Comparison of ENCODE assay signal across 11 cellular contexts in the genomic region with DNA sequence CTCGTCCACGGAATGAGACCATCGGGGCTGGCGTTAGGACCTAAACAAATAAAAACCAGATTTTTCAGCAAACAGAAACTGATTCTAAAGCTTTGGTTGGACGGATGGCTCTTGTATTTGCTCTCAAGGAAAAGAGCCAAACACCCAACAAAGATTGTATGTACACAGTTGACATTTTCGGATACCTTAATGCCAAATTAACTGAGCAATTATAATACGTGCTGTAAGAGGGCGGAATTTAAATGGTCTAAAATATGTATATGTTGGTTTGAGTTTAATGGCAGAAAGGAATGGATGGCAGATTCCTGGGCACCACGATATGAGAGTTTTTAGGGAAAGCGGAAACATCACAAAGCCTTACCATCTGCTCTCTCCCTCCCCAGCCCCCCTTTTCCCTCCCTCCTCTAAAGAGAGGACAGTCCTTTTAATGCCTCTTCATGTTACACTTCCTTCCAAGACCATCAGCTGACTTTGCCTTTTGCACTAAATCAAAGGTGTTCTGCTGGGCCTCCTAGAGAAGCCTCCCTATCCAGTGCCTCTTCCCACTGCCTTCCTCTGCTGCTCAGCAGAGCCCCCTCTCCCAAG. TPM values are rescaled to one million over a fixed set of nuclear protein-coding genes. Genes with fewer than 3 reads are reported as not detected.
DNase-seq lines count a peak whose midpoint lies in the region; ATAC-seq and TF ChIP-seq lines count a peak whose summit lies in the region.
"Had no signal": no experiment of that assay in that cellular context is flagged by ENCODE, and none has a peak within 500 bp of the region (broad histone marks: within the 10 kb centered on the region; RNA-seq: fewer than 3 reads in every experiment).

No MANE protein-coding gene starts in this region.

- H3K9me2 ChIP-seq in Loucy (replicated peaks; ENCODE audit: low read depth, low read length) = no peaks in the 10 kb centered on the region

- peak overlapping the region; percentile 65 for H3K4me3 ChIP-seq in Loucy (ENCODE audit: low read length, poor library complexity, severe bottlenecking)
- H3K4me3 ChIP-seq: MG63, Peyer's patch had no signal

- H3F3A ChIP-seq in Loucy (ENCODE audit: low read depth) = 0 out of 2 replicates have a peak, but pooled peaks cover 6% of the 10 kb centered on the region

- H3K36me3 ChIP-seq in Loucy (ENCODE audit: insufficient read depth, low read length) = peaks cover 74% of the 10 kb centered on the region

- H3K4me1 ChIP-seq in Loucy (ENCODE audit: insufficient read depth, low read length, poor library complexity, severe bottlenecking) = peaks cover 38% of the 10 kb centered on the region
- H3K4me1 ChIP-seq: Peyer's patch had no signal

- H3K9ac ChIP-seq in Loucy (ENCODE audit: low read depth, low read length, poor library complexity, severe bottlenecking) = peak overlapping the region; percentile 65

- DNase-seq in DMS153 treated with DMSO at 0.1 percent for 48 hours (lab: John Stamatoyannopoulos, UW; ENCODE audit: unreplicated experiment) (peak; percentile 71), DMS153 (lab: John Stamatoyannopoulos, UW) (no peak), nephron progenitor cell (no peak), HT-29 (ENCODE audit: low spot score) (no peak), NCI-H82 treated with DMSO at 0.1 percent for 48 hours (lab: John Stamatoyannopoulos, UW; ENCODE audit: unreplicated experiment) (no peak)
- no peak for DNase-seq in activated naive CD8-positive, alpha-beta T cell treated with anti-CD3 and anti-CD28 coated beads, Interleukin-2, amount 50 U/mL, for 24 hours
- DNase-seq: cortex of kidney, MG63 had no signal

- H3K9me3 ChIP-seq in Loucy (ENCODE audit: insufficient read depth, low read depth, low read length) = no peaks in the 10 kb centered on the region
- H3K9me3 ChIP-seq: MG63, Peyer's patch had no signal

- no peaks in the 10 kb centered on the region for H3K9me3 Mint-ChIP-seq in activated naive CD8-positive, alpha-beta T cell treated with anti-CD3 and anti-CD28 coated beads, Interleukin-2, amount 50 U/mL, for 24 hours
- peaks cover 16% of the 10 kb centered on the region for H3K9me3 Mint-ChIP-seq in nephron progenitor cell

- H3K27ac Mint-ChIP-seq in activated naive CD8-positive, alpha-beta T cell treated with anti-CD3 and anti-CD28 coated beads, Interleukin-2, amount 50 U/mL, for 24 hours = peak overlapping the region; percentile 80
- H3K27ac Mint-ChIP-seq in nephron progenitor cell = peak overlapping the region; percentile 97

- H2AFZ ChIP-seq in Loucy (ENCODE audit: low read length) = no peak overlapping the region

- no peak for TF ChIP-seq CTCF in Loucy (conservative IDR thresholded peaks at IDR 0.05; ENCODE audit: low read length)
- no peak for TF ChIP-seq CTCF in nephron progenitor cell (IDR thresholded peaks at IDR 0.05)

- H3K4me2 ChIP-seq in Loucy (ENCODE audit: low read depth, low read length, poor library complexity, severe bottlenecking) = peak overlapping the region; percentile 80

- no peak for ATAC-seq in activated naive CD8-positive, alpha-beta T cell treated with anti-CD3 and anti-CD28 coated beads, Interleukin-2, amount 50 U/mL, for 24 hours
- ATAC-seq in GM21515 (IDR thresholded peaks at IDR 0.05; ENCODE audit: unreplicated experiment) = no peak

- no peaks in the 10 kb centered on the region for H4K20me1 ChIP-seq in Loucy (ENCODE audit: insufficient read depth, low read length, poor library complexity, severe bottlenecking)

- no peaks in the 10 kb centered on the region for H3K27me3 ChIP-seq in Loucy (ENCODE audit: insufficient read depth, low read length, poor library complexity, severe bottlenecking)
- H3K27me3 ChIP-seq: MG63, Peyer's patch had no signal

- H3K4me1 Mint-ChIP-seq in activated naive CD8-positive, alpha-beta T cell treated with anti-CD3 and anti-CD28 coated beads, Interleukin-2, amount 50 U/mL, for 24 hours = peaks cover 80% of the 10 kb centered on the region
- peaks cover 54% of the 10 kb centered on the region for H3K4me1 Mint-ChIP-seq in nephron progenitor cell

- H3K4me3 Mint-ChIP-seq in activated naive CD8-positive, alpha-beta T cell treated with anti-CD3 and anti-CD28 coated beads, Interleukin-2, amount 50 U/mL, for 24 hours = no peak overlapping the region
- peak overlapping the region; percentile 70 for H3K4me3 Mint-ChIP-seq in nephron progenitor cell

- no peaks in the 10 kb centered on the region for H3K79me2 ChIP-seq in Loucy (ENCODE audit: insufficient read depth, low read length)

- H3K27me3 Mint-ChIP-seq in activated naive CD8-positive, alpha-beta T cell treated with anti-CD3 and anti-CD28 coated beads, Interleukin-2, amount 50 U/mL, for 24 hours = no peaks in the 10 kb centered on the region
- H3K27me3 Mint-ChIP-seq in nephron progenitor cell (ENCODE audit: low read depth, poor library complexity) = no peaks in the 10 kb centered on the region

- peaks cover 93% of the 10 kb centered on the region for H3K36me3 Mint-ChIP-seq in activated naive CD8-positive, alpha-beta T cell treated with anti-CD3 and anti-CD28 coated beads, Interleukin-2, amount 50 U/mL, for 24 hours (ENCODE audit: low read depth)
- peaks cover 84% of the 10 kb centered on the region for H3K36me3 Mint-ChIP-seq in nephron progenitor cell (ENCODE audit: low read depth)

RNA-seq across cellular contexts. Expression of a gene that starts 33.2 kb away (rescaled TPM):
- total RNA-seq in HT-29 (2014; rRNA removed; shearing (Covaris generic)) = 44.0 and 52.8 TPM in 2 replicates
